34 cellular contexts compared by ENCODE assay signal in genomic region chr4:130896920-130897319, GRCh38.
"Had no signal": no experiment of that assay in that cellular context is flagged by ENCODE, and none has a peak within 500 bp of the region (broad histone marks: within the 10 kb centered on the region; RNA-seq: fewer than 3 reads in every experiment).

No MANE protein-coding gene starts in this region.

- H3K27me3 ChIP-seq: MG63 had no signal

- H3K4me3 ChIP-seq: MG63 had no signal

- DNase-seq: Karpas-422, Kasumi-1, MG63, MM.1S, MV-4-11, NCI-H1048, NCI-H1092, NCI-H1092 treated with DMSO at 0.1 percent for 48 hours, NCI-H1105, NCI-H1105 treated with DMSO at 0.1 percent for 48 hours, NCI-H1417, NCI-H1417 treated with DMSO at 0.1 percent for 48 hours, NCI-H1436, NCI-H1436 treated with DMSO at 0.1 percent for 48 hours, NCI-H146, NCI-H1694, NCI-H1694 treated with DMSO at 0.1 percent for 48 hours, NCI-H187, NCI-H187 treated with DMSO at 0.1 percent for 48 hours, NCI-H1930, NCI-H2029, NCI-H2029 treated with DMSO at 0.1 percent for 48 hours, NCI-H2081, NCI-H2081 treated with DMSO at 0.1 percent for 48 hours, NCI-H2107, NCI-H2171, NCI-H2171 treated with DMSO at 0.1 percent for 48 hours, NCI-H2227 treated with DMSO at 0.1 percent for 48 hours, NCI-H226, NCI-H345, NCI-H446, NCI-H446 treated with DMSO at 0.1 percent for 48 hours, NCI-H510A, NCI-H510A treated with DMSO at 0.1 percent for 48 hours had no signal

- H3K36me3 ChIP-seq: MG63 had no signal

- H3K9me3 ChIP-seq: MG63 had no signal
